ENCODE assay signal across 8 cellular contexts in the genomic region with DNA sequence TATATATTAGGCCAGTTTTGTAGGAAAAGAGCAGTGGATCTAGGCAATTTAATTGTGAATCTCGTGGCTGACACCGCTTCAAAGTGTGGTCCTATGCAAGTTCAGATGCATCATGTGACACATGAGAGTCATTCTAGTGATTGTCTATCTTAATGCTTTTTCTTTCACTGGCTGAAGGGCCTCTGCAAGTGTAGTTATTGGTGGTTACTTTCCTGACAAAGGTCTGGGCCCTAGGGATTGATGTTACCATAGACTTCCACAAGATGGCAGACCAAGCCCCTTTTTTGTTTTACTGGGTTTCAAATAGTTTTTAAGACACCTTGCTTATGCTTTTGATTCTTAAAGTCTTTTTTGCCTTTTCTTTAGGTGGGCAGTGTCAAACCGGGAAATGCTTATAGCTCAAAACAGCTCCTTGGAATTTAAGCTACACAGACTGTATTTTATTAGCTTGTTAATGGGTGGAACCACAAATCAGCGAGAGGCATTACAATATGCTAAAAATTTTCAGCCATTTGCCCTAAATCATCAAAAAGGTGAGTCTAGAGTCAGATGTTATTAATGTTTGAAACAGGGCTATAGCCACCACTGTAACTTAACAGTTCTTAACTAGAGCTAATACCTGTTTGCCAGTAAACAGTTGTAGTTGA. TPM values are rescaled to one million over a fixed set of nuclear protein-coding genes. Genes with fewer than 3 reads are reported as not detected.
DNase-seq lines count a peak whose midpoint lies in the region; ATAC-seq, FAIRE-seq and TF ChIP-seq lines count a peak whose summit lies in the region.

No MANE protein-coding gene starts in this region.

- POLR2A ChIA-PET in K562 (lab: Yijun Ruan, JAX), result no interaction called here

- peak; percentile 32 to 64 for TF ChIP-seq RAD21 in K562 (CRISPR knock-in tag; conservative IDR thresholded peaks at IDR 0.05 in 1 of 2, IDR thresholded peaks at IDR 0.05 in 1 of 2)

- H3K4me3 Mint-ChIP-seq in activated CD4-positive, alpha-beta T cell treated with anti-CD3 and anti-CD28 coated beads, Interleukin-2, amount 10 ng/mL, durations not matched to agents 24 days and 14 days, result no peak overlapping the region
- H3K4me3 Mint-ChIP-seq in stimulated activated naive CD8-positive, alpha-beta T cell treated with anti-CD3 and anti-CD28 coated beads, Interleukin-15, Interleukin-2, amounts not matched to agents 100 ng/mL and 50 ng/mL, for 24 hours, result no peak overlapping the region

- TF ChIP-seq POLR2A in K562 (conservative IDR thresholded peaks at IDR 0.05), result no peak
- no peak for TF ChIP-seq POLR2A in suprapubic skin (IDR thresholded peaks at IDR 0.05)

- H3K27me3 ChIP-seq in K562 (ENCODE audit: control insufficient read depth in 2 of 2, insufficient read depth in 2 of 2, low read length in 2 of 2), result no peaks in the 10 kb centered on the region
- H3K27me3 ChIP-seq in suprapubic skin, result no peaks in the 10 kb centered on the region

- ATAC-seq in HG02798 (IDR thresholded peaks at IDR 0.05; ENCODE audit: poor library complexity, unreplicated experiment) (peak; percentile 68), K562 (peak; percentile 84)

- TF ChIP-seq EP300 in K562 (IDR thresholded peaks at IDR 0.05; ENCODE audit: low read length) (no peak), suprapubic skin (IDR thresholded peaks at IDR 0.05) (no peak)

- no peaks in the 10 kb centered on the region for H4K20me1 ChIP-seq in K562 (replicated peaks; ENCODE audit: control insufficient read depth, insufficient read depth, low read length)

- CTCF ChIA-PET in K562 (lab: Yijun Ruan, JAX; ENCODE audit: low intra/inter-chr PET ratio), result interaction anchor here (0.8 kb wide), 1 partner anchor 43 kb away, joined by 4 read pairs; no protein-coding TSS in a partner anchor

- H3K27ac Mint-ChIP-seq in activated CD4-positive, alpha-beta T cell treated with anti-CD3 and anti-CD28 coated beads, Interleukin-2, amount 10 ng/mL, durations not matched to agents 24 days and 14 days, result no peak overlapping the region
- H3K27ac Mint-ChIP-seq in stimulated activated naive CD8-positive, alpha-beta T cell treated with anti-CD3 and anti-CD28 coated beads, Interleukin-15, Interleukin-2, amounts not matched to agents 100 ng/mL and 50 ng/mL, for 24 hours, result peak overlapping the region; percentile 61

- TF ChIP-seq CTCF in K562 (IDR thresholded peaks at IDR 0.05 in 2 of 3, conservative IDR thresholded peaks at IDR 0.05 in 1 of 3; ENCODE audit: insufficient read depth in 2 of 3, low read depth in 1 of 3, low read length in 3 of 3) (peak; percentile 13 to 64 (median 61); a peak in 5 of 6 replicates), suprapubic skin (IDR thresholded peaks at IDR 0.05) (peak in 1 of 2 donors; percentile 55)

- 42% methylated on average over 4 of the region's 4 CpGs for WGBS in K562 (ENCODE audit: insufficient coverage, low coverage, missing lambda C conversion rate)
- 74% methylated on average over 4 of the region's 4 CpGs for WGBS in suprapubic skin

- H3K9ac ChIP-seq in K562 (ENCODE audit: insufficient read depth in 1 of 2, low read depth in 2 of 2, low read length in 2 of 2), result no peak overlapping the region

- H3K27me3 Mint-ChIP-seq in activated CD4-positive, alpha-beta T cell treated with anti-CD3 and anti-CD28 coated beads, Interleukin-2, amount 10 ng/mL, durations not matched to agents 24 days and 14 days, result no peaks in the 10 kb centered on the region
- H3K27me3 Mint-ChIP-seq in stimulated activated naive CD8-positive, alpha-beta T cell treated with anti-CD3 and anti-CD28 coated beads, Interleukin-15, Interleukin-2, amounts not matched to agents 100 ng/mL and 50 ng/mL, for 24 hours, result no peaks in the 10 kb centered on the region

- no peak overlapping the region for H3K4me3 ChIP-seq in K562
- H3K4me3 ChIP-seq in suprapubic skin, result no peak overlapping the region

- peaks cover 29% of the 10 kb centered on the region; the same call in 2 of the 3 replicates for H3K36me3 ChIP-seq in K562 (ENCODE audit: control insufficient read depth, insufficient read depth, low read length)
- H3K36me3 ChIP-seq in suprapubic skin, result peaks cover 19% of the 10 kb centered on the region

- no TSS peak for BruUV-seq in K562 (replicated peaks; lab: Mats Ljungman, UMichigan)

- H3K9me3 Mint-ChIP-seq in activated CD4-positive, alpha-beta T cell treated with anti-CD3 and anti-CD28 coated beads, Interleukin-2, amount 10 ng/mL, durations not matched to agents 24 days and 14 days, result no peaks in the 10 kb centered on the region
- no peaks in the 10 kb centered on the region for H3K9me3 Mint-ChIP-seq in stimulated activated naive CD8-positive, alpha-beta T cell treated with anti-CD3 and anti-CD28 coated beads, Interleukin-15, Interleukin-2, amounts not matched to agents 100 ng/mL and 50 ng/mL, for 24 hours

- H3K36me3 Mint-ChIP-seq in activated CD4-positive, alpha-beta T cell treated with anti-CD3 and anti-CD28 coated beads, Interleukin-2, amount 10 ng/mL, durations not matched to agents 24 days and 14 days (ENCODE audit: low read depth), result peaks cover 22% of the 10 kb centered on the region
- peaks cover 46% of the 10 kb centered on the region for H3K36me3 Mint-ChIP-seq in stimulated activated naive CD8-positive, alpha-beta T cell treated with anti-CD3 and anti-CD28 coated beads, Interleukin-15, Interleukin-2, amounts not matched to agents 100 ng/mL and 50 ng/mL, for 24 hours (ENCODE audit: low read depth)

- H3K4me1 ChIP-seq in K562 (replicated peaks in 1 of 2; ENCODE audit: control insufficient read depth in 2 of 2, insufficient read depth in 2 of 2, low read length in 2 of 2) (no peaks in the 10 kb centered on the region), suprapubic skin (no peaks in the 10 kb centered on the region)

- DNase-seq in activated CD4-positive, alpha-beta T cell treated with anti-CD3 and anti-CD28 coated beads, Interleukin-2, amount 10 ng/mL, durations not matched to agents 24 days and 14 days, result peak; percentile 81
- DNase-seq in activated CD4-positive, alpha-beta T cell treated with anti-CD3 and anti-CD28 coated beads, Interleukin-2, amount 50 U/mL, for 1 hour, result no peak
- DNase-seq in NCI-H774 (lab: John Stamatoyannopoulos, UW), result peak; percentile 9
- peak; percentile 38 to 53 (median 38) for DNase-seq in K562 (ENCODE audit: extremely low read depth in 1 of 4, low spot score in 3 of 4)
- DNase-seq in inferior parietal cortex (ENCODE audit: extremely low spot score), result peak; percentile 68
- no peak for DNase-seq in suprapubic skin (ENCODE audit: low spot score in 2 of 2)

- peak; percentile 88 for FAIRE-seq in K562 (lab: Jason Lieb, UNC)

- no peaks in the 10 kb centered on the region for H3K9me1 ChIP-seq in K562 (ENCODE audit: control insufficient read depth, insufficient read depth, low read length)

- H3K4me1 Mint-ChIP-seq in activated CD4-positive, alpha-beta T cell treated with anti-CD3 and anti-CD28 coated beads, Interleukin-2, amount 10 ng/mL, durations not matched to agents 24 days and 14 days, result peaks cover 10% of the 10 kb centered on the region
- peaks cover 30% of the 10 kb centered on the region for H3K4me1 Mint-ChIP-seq in stimulated activated naive CD8-positive, alpha-beta T cell treated with anti-CD3 and anti-CD28 coated beads, Interleukin-15, Interleukin-2, amounts not matched to agents 100 ng/mL and 50 ng/mL, for 24 hours (ENCODE audit: low read depth)

- intact Hi-C loops in activated CD4-positive, alpha-beta T cell treated with anti-CD3 and anti-CD28 coated beads, Interleukin-2, amount 10 ng/mL, durations not matched to agents 24 days and 14 days (cut with micrococcal nuclease), result loop anchor here (2.0 kb wide), 1 partner anchor 42 kb away; no protein-coding TSS in a partner anchor
- intact Hi-C loops in K562 (cut with micrococcal nuclease), result no loop called here

- in situ Hi-C loops in K562 (cut with MboI), result loop anchor here (25.0 kb wide), 1 partner anchor 298 kb away; no protein-coding TSS in a partner anchor

- H3K4me2 ChIP-seq in K562 (ENCODE audit: insufficient read depth, low read length), result no peak overlapping the region

- no peak overlapping the region for H2AFZ ChIP-seq in K562 (ENCODE audit: low read depth, low read length)

- H3K79me2 ChIP-seq in K562 (ENCODE audit: control insufficient read depth, insufficient read depth, low read length), result no peaks in the 10 kb centered on the region

- no peaks in the 10 kb centered on the region for H3K9me3 ChIP-seq in K562 (replicated peaks; ENCODE audit: control insufficient read depth, insufficient read depth, low read depth, low read length)
- H3K9me3 ChIP-seq in suprapubic skin, result no peaks in the 10 kb centered on the region

- H3K27ac ChIP-seq in K562 (ENCODE audit: extremely low read depth, low read depth, low read length), result no peak overlapping the region
- no peak overlapping the region for H3K27ac ChIP-seq in suprapubic skin

RNA-seq across cellular contexts. Expression of a gene that starts 25.9 kb away (rescaled TPM):
- total RNA-seq in activated CD4-positive, alpha-beta T cell treated with anti-CD3 and anti-CD28 coated beads, Interleukin-2, amount 10 ng/mL, durations not matched to agents 24 days and 14 days, result 1.1 and 1.3 TPM in 2 replicates
- total RNA-seq in K562 (2011; cell fraction: chromatin; rRNA removed; ENCODE audit: low replicate concordance), result not detected in 2 replicates
- total RNA-seq in K562 (2011; cell fraction: nucleolus; rRNA removed), result not detected in 2 replicates
- not detected in 2 replicates for total RNA-seq in K562 (2011; cell fraction: nucleoplasm; rRNA removed)
- not detected in 2 replicates for total RNA-seq in K562 (2014; rRNA removed)
- not detected in 2 replicates for total RNA-seq in K562 (2014; rRNA removed; fragmentation: Illumina TruSeq; extraction: Trizol)
- not detected in 2 replicates for total RNA-seq in K562 (2015; rRNA removed; fragmentation: Illumina TruSeq; extraction: Trizol)
- total RNA-seq in K562 (2021), result 0.07 and 0.20 TPM in 2 replicates
- not detected in 2 replicates for polyA plus RNA-seq in K562 (2011; rRNA removed)
- polyA plus RNA-seq in K562 (2011; cell fraction: cytosol; rRNA removed), result not detected in 2 replicates
- not detected in 2 replicates for polyA plus RNA-seq in K562 (2011; cell fraction: nucleus; rRNA removed)
- not detected in 2 replicates for polyA plus RNA-seq in K562 (2012)
- not detected in 2 replicates for polyA plus RNA-seq in K562 (2014; fragmentation: Illumina TruSeq; extraction: Trizol)
- polyA plus RNA-seq in K562 (2014; fragmentation: Nextera tagmentation; extraction: Ambion mirVana), result not detected
- not detected in 2 replicates for polyA plus RNA-seq in K562 (2014; rRNA removed)
- polyA minus RNA-seq in K562 (2011; rRNA and poly(A)+ RNA removed), result not detected in 2 replicates
- polyA minus RNA-seq in K562 (2011; cell fraction: cytosol; rRNA and poly(A)+ RNA removed), result not detected in 2 replicates
- not detected in 2 replicates for polyA minus RNA-seq in K562 (2011; cell fraction: nucleus; rRNA and poly(A)+ RNA removed)
- 1 to 10 TPM in 2 of 4 donors, under 1 TPM in 1, not detected in 1; 0.15 to 1.5 (median 1.2) TPM for total RNA-seq in suprapubic skin

RNA-seq across cellular contexts. Expression of a gene that starts 44.7 kb away (rescaled TPM):
- total RNA-seq in activated CD4-positive, alpha-beta T cell treated with anti-CD3 and anti-CD28 coated beads, Interleukin-2, amount 10 ng/mL, durations not matched to agents 24 days and 14 days, result 42.0 and 46.4 TPM in 2 replicates
- total RNA-seq in K562 (2011; cell fraction: chromatin; rRNA removed; ENCODE audit: low replicate concordance), result 6.2 and 11.8 TPM in 2 replicates
- total RNA-seq in K562 (2011; cell fraction: nucleolus; rRNA removed), result 5.0 and 6.4 TPM in 2 replicates
- total RNA-seq in K562 (2011; cell fraction: nucleoplasm; rRNA removed), result 9.9 and 15.2 TPM in 2 replicates
- 34.1 and 35.6 TPM in 2 replicates for total RNA-seq in K562 (2014; rRNA removed)
- 40.7 and 43.7 TPM in 2 replicates for total RNA-seq in K562 (2014; rRNA removed; fragmentation: Illumina TruSeq; extraction: Trizol)
- total RNA-seq in K562 (2015; rRNA removed; fragmentation: Illumina TruSeq; extraction: Trizol), result 31.4 and 38.8 TPM in 2 replicates
- 36.1 and 43.2 TPM in 2 replicates for total RNA-seq in K562 (2021)
- 19.3 and 33.1 TPM in 2 replicates for polyA plus RNA-seq in K562 (2011; rRNA removed)
- polyA plus RNA-seq in K562 (2011; cell fraction: cytosol; rRNA removed), result 15.4 and 20.2 TPM in 2 replicates
- polyA plus RNA-seq in K562 (2011; cell fraction: nucleus; rRNA removed), result 7.8 and 8.9 TPM in 2 replicates
- polyA plus RNA-seq in K562 (2012), result 16.3 and 16.6 TPM in 2 replicates
- polyA plus RNA-seq in K562 (2014; fragmentation: Illumina TruSeq; extraction: Trizol), result 28.8 and 43.5 TPM in 2 replicates
- 10 to 100 TPM; 13.2 to 16.4 TPM for polyA plus RNA-seq in K562 (2014; fragmentation: Nextera tagmentation; extraction: Ambion mirVana)
- polyA plus RNA-seq in K562 (2014; rRNA removed), result 19.4 and 23.4 TPM in 2 replicates
- 58.7 and 78.9 TPM in 2 replicates for polyA minus RNA-seq in K562 (2011; rRNA and poly(A)+ RNA removed)
- 25.3 and 48.9 TPM in 2 replicates for polyA minus RNA-seq in K562 (2011; cell fraction: cytosol; rRNA and poly(A)+ RNA removed)
- polyA minus RNA-seq in K562 (2011; cell fraction: nucleus; rRNA and poly(A)+ RNA removed), result 7.8 and 10.0 TPM in 2 replicates
- 10 to 100 TPM; 40.6 to 94.7 (median 68.5) TPM for total RNA-seq in suprapubic skin

Comparison
In these comparisons a context has a peak if more than half of its experiments do, and no peak if none do; other contexts are left out.
1. DNase-seq: peak in activated CD4-positive, alpha-beta T cell treated with anti-CD3 and anti-CD28 coated beads, Interleukin-2, amount 10 ng/mL, durations not matched to agents 24 days and 14 days (single experiment), NCI-H774 (single experiment), K562 (4 of 4) and inferior parietal cortex (single experiment); none in activated CD4-positive, alpha-beta T cell treated with anti-CD3 and anti-CD28 coated beads, Interleukin-2, amount 50 U/mL, for 1 hour (single experiment) and suprapubic skin (0 of 2).